23 cellular contexts compared by ENCODE assay signal in genomic region chr11:35477871-35478270, GRCh38. TPM values are rescaled to one million over a fixed set of nuclear protein-coding genes. Genes with fewer than 3 reads are reported as not detected.
A peak's percentile ranks its signal among the peaks of the same experiment; 100 is the strongest.
DNase-seq lines count a peak whose midpoint lies in the region; ATAC-seq, FAIRE-seq and TF ChIP-seq lines count a peak whose summit lies in the region.
"Had no signal": no experiment of that assay in that cellular context is flagged by ENCODE, and none has a peak within 500 bp of the region (broad histone marks: within the 10 kb centered on the region; RNA-seq: fewer than 3 reads in every experiment).

No MANE protein-coding gene starts in this region.

- H3K4me2 ChIP-seq in H1 (ENCODE audit: insufficient read depth in 1 of 2, low read depth in 2 of 2, low read length in 2 of 2) = peak overlapping the region; percentile 44 to 46; a peak in 3 of 4 replicates

- no peaks in the 10 kb centered on the region for H3K79me1 ChIP-seq in H1 (ENCODE audit: low read depth, low read length)

- H3K4me3 ChIP-seq in H1 (ENCODE audit: extremely low read depth in 1 of 4, insufficient read depth in 2 of 4, low read depth in 3 of 4, low read length in 4 of 4) = peak overlapping the region in 1 of 4 experiments; percentile 29; a peak in 1 of 8 replicates
- H3K4me3 ChIP-seq in CD8-positive, alpha-beta T cell (ENCODE audit: low read depth, low read length) = no peak overlapping the region
- H3K4me3 ChIP-seq: body of pancreas, colonic mucosa, gastroesophageal sphincter, right lobe of liver, upper lobe of left lung had no signal

- no peak overlapping the region for H3K56ac ChIP-seq in H1 (replicated peaks; ENCODE audit: insufficient read length, low read depth, low read length)

- intact Hi-C loops in CD8-positive, alpha-beta T cell (cut with DNase I, micrococcal nuclease) = no loop called here

- no peaks in the 10 kb centered on the region for H3K23me2 ChIP-seq in H1 (ENCODE audit: low read depth, low read length)

- POLR2A ChIA-PET in H1 (lab: Charles Lee; ENCODE audit: partially characterized antibody) = interaction anchor here (0.6 kb wide), 1 partner anchor 58 kb away, joined by 3 read pairs; no protein-coding TSS in a partner anchor
- POLR2A ChIA-PET in CD8-positive, alpha-beta T cell (lab: Charles Lee) = no interaction called here

- peaks cover 34% of the 10 kb centered on the region for H3K36me3 Mint-ChIP-seq in nephron progenitor cell (ENCODE audit: low read depth)
- H3K36me3 Mint-ChIP-seq in CD8-positive, alpha-beta T cell = no peaks in the 10 kb centered on the region
- H3K36me3 Mint-ChIP-seq: natural killer cell had no signal

- TF ChIP-seq CTCF in H1 (IDR thresholded peaks at IDR 0.05; ENCODE audit: control extremely low read depth in 1 of 3, insufficient read depth in 1 of 3, low read depth in 1 of 3, low read length in 3 of 3) (no peak), nephron progenitor cell (IDR thresholded peaks at IDR 0.05) (no peak)
- TF ChIP-seq CTCF in CD8-positive, alpha-beta T cell (IDR thresholded peaks at IDR 0.05) = no peak

- TF ChIP-seq POLR2A in H1 (IDR thresholded peaks at IDR 0.05; ENCODE audit: control extremely low read depth in 1 of 2, low read depth in 2 of 2, low read length in 2 of 2) = no peak

- H3K27ac Mint-ChIP-seq in nephron progenitor cell = peak overlapping the region; percentile 46
- no peak overlapping the region for H3K27ac Mint-ChIP-seq in CD8-positive, alpha-beta T cell
- H3K27ac Mint-ChIP-seq: natural killer cell, T-helper 17 cell had no signal

- H4K8ac ChIP-seq in H1 (ENCODE audit: extremely low read depth, insufficient read depth, low read length) = no peak overlapping the region

- H2BK20ac ChIP-seq in H1 (ENCODE audit: low read length) = no peak overlapping the region

- H3K9me3 ChIP-seq in H1 (ENCODE audit: insufficient read depth in 2 of 2, low read depth in 1 of 2, low read length in 1 of 2) = 0 out of 4 replicates have a peak, but pooled peaks cover 3 to 5% of the 10 kb centered on the region in 2 experiments
- no peaks in the 10 kb centered on the region for H3K9me3 ChIP-seq in CD8-positive, alpha-beta T cell (ENCODE audit: low read length)
- H3K9me3 ChIP-seq: body of pancreas, colonic mucosa, right lobe of liver had no signal

- H2BK15ac ChIP-seq in H1 (ENCODE audit: low read length) = no peak overlapping the region

- no peak overlapping the region for H3K14ac ChIP-seq in H1 (ENCODE audit: insufficient read length)

- H2BK120ac ChIP-seq in H1 (replicated peaks; ENCODE audit: low read depth, low read length) = no peak overlapping the region

- no peak overlapping the region for H2BK12ac ChIP-seq in H1 (ENCODE audit: low read depth, low read length)

- no peak for TF ChIP-seq EP300 in H1 (IDR thresholded peaks at IDR 0.05; ENCODE audit: borderline replicate concordance in 1 of 2, low read depth in 2 of 2, low read length in 2 of 2)

- peaks cover 0 to 1% (median 0%) of the 10 kb centered on the region in 4 experiments; a peak in 1 of 7 replicates for H3K27me3 ChIP-seq in H1 (replicated peaks in 1 of 4; ENCODE audit: control insufficient read depth in 3 of 4, extremely low read depth in 1 of 4, insufficient read depth in 3 of 4, low read length in 3 of 4)
- no peaks in the 10 kb centered on the region for H3K27me3 ChIP-seq in CD8-positive, alpha-beta T cell (ENCODE audit: insufficient read depth, low read length)
- H3K27me3 ChIP-seq: body of pancreas, colonic mucosa, right lobe of liver, upper lobe of left lung had no signal

- H4K5ac ChIP-seq in H1 (ENCODE audit: insufficient read length, low read depth, low read length) = no peak overlapping the region

- no peak overlapping the region for H2AK5ac ChIP-seq in H1 (ENCODE audit: low read depth, low read length)

- DNase-seq in ELF-1 (ENCODE audit: low read depth, low spot score) (peak; percentile 24), NCI-H446 treated with DMSO at 0.1 percent for 48 hours (lab: John Stamatoyannopoulos, UW) (peak; percentile 54), H1 (ENCODE audit: low read depth in 1 of 2, low spot score in 2 of 2) (no peak), nephron progenitor cell (no peak), epidermal melanocyte (ENCODE audit: insufficient read length, low spot score) (no peak)
- no peak for DNase-seq in activated CD4-positive, alpha-beta T cell treated with anti-CD3 and anti-CD28 coated beads for 1 hour
- DNase-seq in CD8-positive, alpha-beta T cell = no peak
- DNase-seq: activated CD8-positive, alpha-beta memory T cell treated with anti-CD3 and anti-CD28 coated beads, Interleukin-2, amount 50 U/mL, for 4 hours; body of pancreas; colonic mucosa; KG1; natural killer cell; NCI-H187; right lobe of liver; stimulated activated CD4-positive, alpha-beta T cell treated with anti-CD3 and anti-CD28 coated beads, Interleukin-15, amount 100 ng/mL, for 24 hours; stimulated activated CD8-positive, alpha-beta memory T cell treated with anti-CD3 and anti-CD28 coated beads, Interleukin-4, amount 100 ng/mL, for 48 hours; T-helper 17 cell; upper lobe of left lung had no signal

- ATAC-seq in CD8-positive, alpha-beta T cell = no peak
- no peak for ATAC-seq in HG03025 (IDR thresholded peaks at IDR 0.05; ENCODE audit: low FRiP score, unreplicated experiment)
- ATAC-seq: body of pancreas, gastroesophageal sphincter, T-helper 17 cell had no signal

- H3K27me3 Mint-ChIP-seq in nephron progenitor cell (ENCODE audit: low read depth, poor library complexity) = peaks cover 4% of the 10 kb centered on the region
- H3K27me3 Mint-ChIP-seq in CD8-positive, alpha-beta T cell (ENCODE audit: low read depth) = peaks cover 45% of the 10 kb centered on the region

- H2AFZ ChIP-seq in H1 (ENCODE audit: low read length) = peak overlapping the region; percentile 61

- H3K4me1 Mint-ChIP-seq in nephron progenitor cell = peaks cover 19% of the 10 kb centered on the region
- no peaks in the 10 kb centered on the region for H3K4me1 Mint-ChIP-seq in CD8-positive, alpha-beta T cell (ENCODE audit: low read depth)
- H3K4me1 Mint-ChIP-seq: natural killer cell, T-helper 17 cell had no signal

- FAIRE-seq in H1 (lab: Jason Lieb, UNC) = no peak
- FAIRE-seq: G401.6 had no signal

- no peak overlapping the region for H3K27ac ChIP-seq in H1 (ENCODE audit: low read depth, low read length)
- H3K27ac ChIP-seq in CD8-positive, alpha-beta T cell (ENCODE audit: low read depth, low read length) = no peak overlapping the region
- H3K27ac ChIP-seq: body of pancreas, colonic mucosa, gastroesophageal sphincter, right lobe of liver, upper lobe of left lung had no signal

- H4K91ac ChIP-seq in H1 (replicated peaks; ENCODE audit: insufficient read length, low read length) = no peak overlapping the region

- H4K20me1 ChIP-seq in H1 (replicated peaks in 1 of 2; ENCODE audit: control insufficient read depth in 1 of 2, insufficient read depth in 2 of 2, low read length in 2 of 2) = no peaks in the 10 kb centered on the region

- no peak overlapping the region for H3K23ac ChIP-seq in H1 (ENCODE audit: insufficient read length)

- no peak overlapping the region for H2BK5ac ChIP-seq in H1 (ENCODE audit: low read depth, low read length)

- peaks cover 22% of the 10 kb centered on the region for H3K9me3 Mint-ChIP-seq in nephron progenitor cell
- peaks cover 11% of the 10 kb centered on the region for H3K9me3 Mint-ChIP-seq in CD8-positive, alpha-beta T cell
- H3K9me3 Mint-ChIP-seq: natural killer cell had no signal

- WGBS in H1 (ENCODE audit: extremely low coverage in 1 of 2, insufficient coverage in 1 of 2, insufficient read length in 1 of 2, insufficient replicate concordance in 2 of 2, low coverage in 1 of 2, low lambda C conversion rate in 2 of 2, missing lambda C conversion rate in 1 of 2), 2 experiments = 38% methylated on average over 5 of the region's 5 CpGs; no CpG with 5 or more reads in 1 of the 2 experiments

- CTCF ChIA-PET in H1 (lab: Charles Lee; ENCODE audit: partially characterized antibody) = interaction anchor here (0.8 to 3.7 kb wide), 5 partner anchors 9 to 1293 kb away, joined by 3 to 22 read pairs (median 4); no protein-coding TSS in a partner anchor
- CTCF ChIA-PET in CD8-positive, alpha-beta T cell (lab: Charles Lee) = no interaction called here

- peaks cover 5 to 10% (median 7%) of the 10 kb centered on the region in 4 experiments for H3K4me1 ChIP-seq in H1 (replicated peaks in 1 of 4; ENCODE audit: control insufficient read depth in 3 of 4, insufficient read depth in 4 of 4, low read length in 3 of 4)
- H3K4me1 ChIP-seq in CD8-positive, alpha-beta T cell (ENCODE audit: insufficient read depth, low read length) = no peaks in the 10 kb centered on the region
- H3K4me1 ChIP-seq: body of pancreas, colonic mucosa, gastroesophageal sphincter, right lobe of liver had no signal

- no peak overlapping the region for H3K4ac ChIP-seq in H1 (replicated peaks; ENCODE audit: insufficient read length, low read depth, low read length)

- H3K36me3 ChIP-seq in H1 (ENCODE audit: control insufficient read depth in 2 of 4, insufficient read depth in 4 of 4, low read length in 3 of 4) = no peaks in the 10 kb centered on the region
- H3K36me3 ChIP-seq in CD8-positive, alpha-beta T cell (ENCODE audit: insufficient read depth, low read length) = no peaks in the 10 kb centered on the region
- H3K36me3 ChIP-seq: colonic mucosa, gastroesophageal sphincter, right lobe of liver, upper lobe of left lung had no signal

- no peaks in the 10 kb centered on the region for H3K79me2 ChIP-seq in H1 (ENCODE audit: control insufficient read depth in 1 of 2, insufficient read depth in 2 of 2, low read length in 2 of 2)

- no peak overlapping the region for H3K4me3 Mint-ChIP-seq in nephron progenitor cell
- no peak overlapping the region for H3K4me3 Mint-ChIP-seq in CD8-positive, alpha-beta T cell
- H3K4me3 Mint-ChIP-seq: natural killer cell, T-helper 17 cell had no signal

- no peak overlapping the region for H3K9ac ChIP-seq in H1 (replicated peaks in 1 of 4; ENCODE audit: extremely low read depth in 1 of 4, low read depth in 3 of 4, low read length in 3 of 4)

- H3K18ac ChIP-seq in H1 (ENCODE audit: extremely low read depth, low read length) = no peak overlapping the region

- no peak for TF ChIP-seq RAD21 in H1 (IDR thresholded peaks at IDR 0.05 in 1 of 2, conservative IDR thresholded peaks at IDR 0.05 in 1 of 2; ENCODE audit: low read depth in 2 of 2, low read length in 2 of 2)

RNA-seq across cellular contexts. Expression of gene PAMR1, which starts 47.5 kb away (rescaled TPM):
- total RNA-seq in H1 (2021; fragmentation: NEBNext Ultra II Directional; extraction: Animal tissue kit (Norgen Biotek cat#: 25700)) = 3.0 TPM in 2 replicates
- 6.9 and 7.3 TPM in 2 replicates for polyA plus RNA-seq in H1 (2011; rRNA removed)
- polyA plus RNA-seq in H1 (2011; cell fraction: cytosol; rRNA removed) = 7.7 TPM
- 12.7 TPM for polyA plus RNA-seq in H1 (2011; cell fraction: nucleus; rRNA removed)
- polyA plus RNA-seq in H1 (2012, experiment 1 of 2) = 4.7 to 6.9 TPM (median 4.9 TPM) in 4 replicates
- polyA plus RNA-seq in H1 (2012, experiment 2 of 2) = 3.7 TPM
- polyA plus RNA-seq in H1 (2013, experiment 1 of 2) = 2.9 TPM
- polyA plus RNA-seq in H1 (2013, experiment 2 of 2) = 2.7 TPM
- polyA minus RNA-seq in H1 (2011; rRNA and poly(A)+ RNA removed) = 7.6 and 10.0 TPM in 2 replicates
- 4.3 TPM for polyA minus RNA-seq in H1 (2011; cell fraction: cytosol; rRNA and poly(A)+ RNA removed)
- 5.8 TPM for polyA minus RNA-seq in H1 (2011; cell fraction: nucleus; rRNA and poly(A)+ RNA removed)
- total RNA-seq in CD8-positive, alpha-beta T cell = not detected
- total RNA-seq: HT-29, natural killer cell, SK-MEL-5, T-helper 17 cell had no signal

RNA-seq across cellular contexts. Expression of gene SLC1A2, which starts 58.5 kb away (rescaled TPM):
- 1.2 and 1.4 TPM in 2 replicates for total RNA-seq in H1 (2021; fragmentation: NEBNext Ultra II Directional; extraction: Animal tissue kit (Norgen Biotek cat#: 25700))
- 0.28 and 0.57 TPM in 2 replicates for polyA plus RNA-seq in H1 (2011; rRNA removed)
- polyA plus RNA-seq in H1 (2011; cell fraction: cytosol; rRNA removed) = 0.57 TPM
- 0.88 TPM for polyA plus RNA-seq in H1 (2011; cell fraction: nucleus; rRNA removed)
- polyA plus RNA-seq in H1 (2012, experiment 1 of 2) = 0.84 to 1.3 TPM (median 1.1 TPM) in 4 replicates
- polyA plus RNA-seq in H1 (2012, experiment 2 of 2) = 0.16 TPM
- polyA plus RNA-seq in H1 (2013, experiment 1 of 2) = 0.47 TPM
- 0.31 TPM for polyA plus RNA-seq in H1 (2013, experiment 2 of 2)
- 8.1 and 14.3 TPM in 2 replicates for polyA minus RNA-seq in H1 (2011; rRNA and poly(A)+ RNA removed)
- 1.1 TPM for polyA minus RNA-seq in H1 (2011; cell fraction: cytosol; rRNA and poly(A)+ RNA removed)
- polyA minus RNA-seq in H1 (2011; cell fraction: nucleus; rRNA and poly(A)+ RNA removed) = 4.4 TPM
- total RNA-seq in CD8-positive, alpha-beta T cell = not detected
- total RNA-seq: HT-29 had no signal

Comparison
In these comparisons a context has a peak if more than half of its experiments do, and no peak if none do; other contexts are left out.
1. DNase-seq: peak in ELF-1 (single experiment) and NCI-H446 treated with DMSO at 0.1 percent for 48 hours (single experiment); none in H1 (0 of 2), nephron progenitor cell (single experiment), activated CD4-positive, alpha-beta T cell treated with anti-CD3 and anti-CD28 coated beads for 1 hour (single experiment), epidermal melanocyte (single experiment) and CD8-positive, alpha-beta T cell (0 of 7).